Comparison of ENCODE assay signal across 16 cellular contexts in the genomic region with DNA sequence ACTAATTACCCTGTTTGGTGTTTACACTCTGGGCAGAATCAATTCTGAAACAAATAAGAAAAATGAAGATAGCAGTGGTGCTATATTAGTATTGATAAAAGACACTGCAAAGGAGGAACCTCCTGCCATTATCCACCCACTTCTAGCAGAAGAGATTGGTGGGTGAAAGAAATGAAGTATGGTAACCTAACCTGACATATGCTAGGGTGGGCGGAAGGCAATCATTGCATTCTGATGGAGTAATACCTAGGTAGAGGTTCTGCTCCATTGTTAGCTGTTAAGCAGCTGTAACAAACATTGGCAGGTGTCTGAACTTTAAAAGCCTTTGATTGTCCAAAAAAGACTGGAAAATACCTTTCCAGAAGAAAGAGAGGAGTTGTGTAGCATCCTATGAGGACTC.
DNase-seq lines count a peak whose midpoint lies in the region; ATAC-seq and TF ChIP-seq lines count a peak whose summit lies in the region.
"Had no signal": no experiment of that assay in that cellular context is flagged by ENCODE, and none has a peak within 500 bp of the region (broad histone marks: within the 10 kb centered on the region; RNA-seq: fewer than 3 reads in every experiment).

No MANE protein-coding gene starts in this region.

- POLR2A ChIA-PET in CD8-positive, alpha-beta T cell (lab: Charles Lee) = interaction anchor here (0.6 to 1.4 kb wide), 2 partner anchors 19 to 50 kb away, joined by 3 read pairs; no protein-coding TSS in a partner anchor

- 91 to 97% methylated on average over 1 of the region's 1 CpG for WGBS in sigmoid colon, 2 donors

- H3K9me3 ChIP-seq in CD8-positive, alpha-beta T cell (ENCODE audit: low read length) = no peaks in the 10 kb centered on the region
- H3K9me3 ChIP-seq in osteoblast (ENCODE audit: low read depth, low read length) (no peaks in the 10 kb centered on the region), sigmoid colon (no peaks in the 10 kb centered on the region)
- H3K9me3 ChIP-seq: SJCRH30 had no signal

- no peak overlapping the region for H3K27ac ChIP-seq in CD8-positive, alpha-beta T cell (ENCODE audit: low read depth, low read length)
- H3K27ac ChIP-seq in osteoblast (ENCODE audit: low read depth, low read length) = no peak overlapping the region
- no peak overlapping the region for H3K27ac ChIP-seq in sigmoid colon
- H3K27ac ChIP-seq: KMS-11, SJCRH30 had no signal

- H3K4me3 ChIP-seq in CD8-positive, alpha-beta T cell (ENCODE audit: low read depth, low read length) = no peak overlapping the region
- H3K4me3 ChIP-seq in osteoblast (ENCODE audit: insufficient read depth, low read length) = no peak overlapping the region
- no peak overlapping the region for H3K4me3 ChIP-seq in sigmoid colon
- H3K4me3 ChIP-seq: SJCRH30 had no signal

- H3K4me1 Mint-ChIP-seq in activated naive CD4-positive, alpha-beta T cell treated with anti-CD3 and anti-CD28 coated beads for 36 hours (ENCODE audit: low read depth) = peaks cover 71% of the 10 kb centered on the region
- H3K4me1 Mint-ChIP-seq in CD8-positive, alpha-beta T cell (ENCODE audit: low read depth) = peaks cover 39% of the 10 kb centered on the region
- H3K4me1 Mint-ChIP-seq in activated naive CD8-positive, alpha-beta T cell (ENCODE audit: low read depth) = peaks cover 60% of the 10 kb centered on the region

- TF ChIP-seq EP300 in sigmoid colon (IDR thresholded peaks at IDR 0.05) = no peak

- no peak for TF ChIP-seq POLR2A in sigmoid colon (IDR thresholded peaks at IDR 0.05)

- no peaks in the 10 kb centered on the region for H3K27me3 Mint-ChIP-seq in activated naive CD4-positive, alpha-beta T cell treated with anti-CD3 and anti-CD28 coated beads for 36 hours (ENCODE audit: low read depth)
- no peaks in the 10 kb centered on the region for H3K27me3 Mint-ChIP-seq in CD8-positive, alpha-beta T cell (ENCODE audit: low read depth)
- no peaks in the 10 kb centered on the region for H3K27me3 Mint-ChIP-seq in activated naive CD8-positive, alpha-beta T cell

- intact Hi-C loops in activated naive CD4-positive, alpha-beta T cell treated with anti-CD3 and anti-CD28 coated beads for 36 hours (cut with micrococcal nuclease) = loop anchor here (1.0 to 10.0 kb wide), 6 partner anchors 122 to 983 kb away; a partner anchor contains a TSS
- intact Hi-C loops in CD8-positive, alpha-beta T cell (cut with DNase I, micrococcal nuclease) = loop anchor here in 1 of 2 experiments (5.0 kb wide), 2 partner anchors 87 to 168 kb away; no protein-coding TSS in a partner anchor
- intact Hi-C loops in sigmoid colon (cut with DNase I) = no loop called here

- no peaks in the 10 kb centered on the region for H3K27me3 ChIP-seq in CD8-positive, alpha-beta T cell (ENCODE audit: insufficient read depth, low read length)
- no peaks in the 10 kb centered on the region for H3K27me3 ChIP-seq in osteoblast (ENCODE audit: insufficient read depth, low read length)
- H3K27me3 ChIP-seq in sigmoid colon = no peaks in the 10 kb centered on the region
- H3K27me3 ChIP-seq: SJCRH30 had no signal

- H4K20me1 ChIP-seq in osteoblast (ENCODE audit: insufficient read depth, low read length) = no peaks in the 10 kb centered on the region

- H3K4me1 ChIP-seq in CD8-positive, alpha-beta T cell (ENCODE audit: insufficient read depth, low read length) = peaks cover 19% of the 10 kb centered on the region
- no peaks in the 10 kb centered on the region for H3K4me1 ChIP-seq in osteoblast (ENCODE audit: insufficient read depth, low read length)
- H3K4me1 ChIP-seq in sigmoid colon = no peaks in the 10 kb centered on the region
- H3K4me1 ChIP-seq: SJCRH30 had no signal

- no peak overlapping the region for H2AFZ ChIP-seq in osteoblast (ENCODE audit: low read length)

- no peaks in the 10 kb centered on the region for H3K36me3 ChIP-seq in CD8-positive, alpha-beta T cell (ENCODE audit: insufficient read depth, low read length)
- H3K36me3 ChIP-seq in osteoblast (ENCODE audit: insufficient read depth, low read length) (no peaks in the 10 kb centered on the region), sigmoid colon (no peaks in the 10 kb centered on the region)
- H3K36me3 ChIP-seq: SJCRH30 had no signal

- no peak for DNase-seq in activated naive CD4-positive, alpha-beta T cell treated with anti-CD3 and anti-CD28 coated beads for 36 hours
- DNase-seq in activated naive CD4-positive, alpha-beta T cell treated with anti-CD3 and anti-CD28 coated beads, Interleukin-2, amount 50 U/mL, for 16 hours = no peak
- DNase-seq in CD8-positive, alpha-beta T cell = no peak
- DNase-seq in osteoblast (ENCODE audit: insufficient read length, low spot score, missing footprints) (peak; percentile 18), OCI-M2 (lab: John Stamatoyannopoulos, UW; ENCODE audit: unreplicated experiment) (no peak), sigmoid colon (no peak)
- DNase-seq: EL, IMR-90, NCI-H1105 treated with DMSO at 0.1 percent for 48 hours, NCI-H2081, NCI-H2171, NCI-H345, SJCRH30 had no signal

- H3K36me3 Mint-ChIP-seq in activated naive CD4-positive, alpha-beta T cell treated with anti-CD3 and anti-CD28 coated beads for 36 hours (ENCODE audit: low read depth) = peaks cover 10% of the 10 kb centered on the region
- peaks cover 8% of the 10 kb centered on the region for H3K36me3 Mint-ChIP-seq in CD8-positive, alpha-beta T cell
- H3K36me3 Mint-ChIP-seq in activated naive CD8-positive, alpha-beta T cell = peaks cover 11% of the 10 kb centered on the region

- CTCF ChIA-PET in activated naive CD4-positive, alpha-beta T cell treated with anti-CD3 and anti-CD28 coated beads for 36 hours (lab: Charles Lee) = interaction anchor here (0.6 to 2.9 kb wide), 7 partner anchors 8 to 822 kb away, joined by 3 to 10 read pairs (median 5); no protein-coding TSS in a partner anchor
- CTCF ChIA-PET in CD8-positive, alpha-beta T cell (lab: Charles Lee) = interaction anchor here (1.4 to 2.7 kb wide), 2 partner anchors 18 to 220 kb away, joined by 10 read pairs; no protein-coding TSS in a partner anchor

- no peak overlapping the region for H3K4me2 ChIP-seq in osteoblast (ENCODE audit: insufficient read depth, low read length)
- H3K4me2 ChIP-seq: KMS-11 had no signal

- no peaks in the 10 kb centered on the region for H3K9me3 Mint-ChIP-seq in activated naive CD4-positive, alpha-beta T cell treated with anti-CD3 and anti-CD28 coated beads for 36 hours
- no peaks in the 10 kb centered on the region for H3K9me3 Mint-ChIP-seq in CD8-positive, alpha-beta T cell
- H3K9me3 Mint-ChIP-seq in activated naive CD8-positive, alpha-beta T cell (ENCODE audit: low read depth) = peaks cover 11% of the 10 kb centered on the region

- no peak for ATAC-seq in CD8-positive, alpha-beta T cell
- ATAC-seq in GM18907 (IDR thresholded peaks at IDR 0.05; ENCODE audit: unreplicated experiment) = no peak

- H3K4me3 Mint-ChIP-seq in activated naive CD4-positive, alpha-beta T cell treated with anti-CD3 and anti-CD28 coated beads for 36 hours = peak overlapping the region; percentile 49
- no peak overlapping the region for H3K4me3 Mint-ChIP-seq in CD8-positive, alpha-beta T cell
- H3K4me3 Mint-ChIP-seq in activated naive CD8-positive, alpha-beta T cell = no peak overlapping the region

- peak overlapping the region; percentile 76 for H3K27ac Mint-ChIP-seq in activated naive CD4-positive, alpha-beta T cell treated with anti-CD3 and anti-CD28 coated beads for 36 hours
- H3K27ac Mint-ChIP-seq in CD8-positive, alpha-beta T cell = peak overlapping the region; percentile 50
- peak overlapping the region; percentile 52 for H3K27ac Mint-ChIP-seq in activated naive CD8-positive, alpha-beta T cell

- no peaks in the 10 kb centered on the region for H3K79me2 ChIP-seq in osteoblast (ENCODE audit: insufficient read depth, low read length)

- TF ChIP-seq CTCF in CD8-positive, alpha-beta T cell (IDR thresholded peaks at IDR 0.05) = no peak
- TF ChIP-seq CTCF in osteoblast (IDR thresholded peaks at IDR 0.05; ENCODE audit: extremely low read depth, low read depth, low read length) = no peak
- no peak for TF ChIP-seq CTCF in sigmoid colon (IDR thresholded peaks at IDR 0.05)
